ENCODE assay signal across 13 cellular contexts in the genomic region with DNA sequence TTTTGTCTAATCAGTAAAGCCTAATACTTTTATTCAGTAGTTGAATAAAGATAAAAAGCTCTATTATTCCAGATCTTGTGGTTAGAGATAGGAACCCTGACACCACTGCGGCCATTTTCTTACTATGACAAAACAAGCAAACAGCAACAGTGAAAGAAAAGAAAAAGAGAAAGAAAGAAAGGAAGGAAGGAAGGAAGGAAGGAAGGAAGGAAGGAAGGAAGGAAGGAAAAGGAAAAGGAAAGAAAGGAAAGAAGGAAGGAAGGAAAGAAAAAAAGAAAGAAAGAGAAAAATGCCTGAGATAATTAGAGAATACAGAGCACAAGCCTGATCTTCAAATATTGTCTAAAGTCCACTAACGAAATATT.
DNase-seq lines count a peak whose midpoint lies in the region; ATAC-seq and TF ChIP-seq lines count a peak whose summit lies in the region.
"Had no signal": no experiment of that assay in that cellular context is flagged by ENCODE, and none has a peak within 500 bp of the region (broad histone marks: within the 10 kb centered on the region; RNA-seq: fewer than 3 reads in every experiment).

No MANE protein-coding gene starts in this region.

- TF ChIP-seq EP300 in upper lobe of left lung (IDR thresholded peaks at IDR 0.05): no peak

- H3K4me3 Mint-ChIP-seq in activated CD8-positive, alpha-beta memory T cell treated with anti-CD3 and anti-CD28 coated beads, Interleukin-2, amount 10 ng/mL, durations not matched to agents 7 days and 5 days: peak overlapping the region; percentile 36
- H3K4me3 Mint-ChIP-seq in endothelial cell (ENCODE audit: unreplicated experiment): no peak overlapping the region

- no peak for ATAC-seq in activated CD8-positive, alpha-beta memory T cell treated with anti-CD3 and anti-CD28 coated beads, Interleukin-2, amount 10 ng/mL, durations not matched to agents 7 days and 5 days
- ATAC-seq in upper lobe of left lung (ENCODE audit: low FRiP score in 2 of 2): no peak
- ATAC-seq in HG03378 (IDR thresholded peaks at IDR 0.05; ENCODE audit: unreplicated experiment): no peak

- DNase-seq in activated CD8-positive, alpha-beta memory T cell treated with anti-CD3 and anti-CD28 coated beads, Interleukin-2, amount 10 ng/mL, durations not matched to agents 7 days and 5 days: no peak
- DNase-seq in activated CD8-positive, alpha-beta memory T cell treated with anti-CD3 and anti-CD28 coated beads for 24 hours: no peak
- DNase-seq in SK-N-MC (ENCODE audit: low read depth, low spot score) (no peak), fibroblast of lung (ENCODE audit: low read depth in 2 of 2) (peak in 1 of 2 donors; percentile 1), upper lobe of left lung (no peak), lower leg skin (ENCODE audit: low spot score in 2 of 2) (no peak), endothelial cell (ENCODE audit: low spot score) (no peak)
- DNase-seq: esophagus squamous epithelium, NCI-H1930, nucleus accumbens, substantia nigra had no signal

- no peaks in the 10 kb centered on the region for H3K36me3 ChIP-seq in SK-N-MC (ENCODE audit: insufficient read depth, low read length)
- no peaks in the 10 kb centered on the region for H3K36me3 ChIP-seq in fibroblast of lung (ENCODE audit: control insufficient read depth, insufficient read depth, low read length)
- H3K36me3 ChIP-seq in upper lobe of left lung: no peaks in the 10 kb centered on the region
- H3K36me3 ChIP-seq: esophagus squamous epithelium had no signal

- H3K36me3 Mint-ChIP-seq in activated CD8-positive, alpha-beta memory T cell treated with anti-CD3 and anti-CD28 coated beads, Interleukin-2, amount 10 ng/mL, durations not matched to agents 7 days and 5 days: no peaks in the 10 kb centered on the region
- no peaks in the 10 kb centered on the region for H3K36me3 Mint-ChIP-seq in endothelial cell (ENCODE audit: low read depth, unreplicated experiment)

- H3K27ac Mint-ChIP-seq in activated CD8-positive, alpha-beta memory T cell treated with anti-CD3 and anti-CD28 coated beads, Interleukin-2, amount 10 ng/mL, durations not matched to agents 7 days and 5 days: peak overlapping the region; percentile 83
- H3K27ac Mint-ChIP-seq in endothelial cell (ENCODE audit: unreplicated experiment): no peak overlapping the region

- H3K9ac ChIP-seq in SK-N-MC (ENCODE audit: insufficient read length): peak overlapping the region; percentile 64
- H3K9ac ChIP-seq in fibroblast of lung (ENCODE audit: insufficient read depth, low read length): no peak overlapping the region

- H3K4me3 ChIP-seq in SK-N-MC: peak overlapping the region; percentile 69
- no peak overlapping the region for H3K4me3 ChIP-seq in fibroblast of lung (replicated peaks in 1 of 4; ENCODE audit: control extremely low read depth in 1 of 4, insufficient read depth in 1 of 4, low read depth in 3 of 4, low read length in 4 of 4)
- H3K4me3 ChIP-seq in upper lobe of left lung: no peak overlapping the region
- no peak overlapping the region for H3K4me3 ChIP-seq in lower leg skin (ENCODE audit: low read depth, poor library complexity, severe bottlenecking)
- H3K4me3 ChIP-seq: A549, esophagus squamous epithelium had no signal

- no peaks in the 10 kb centered on the region for H3K9me3 ChIP-seq in SK-N-MC (ENCODE audit: low read depth, low read length)
- H3K9me3 ChIP-seq in fibroblast of lung (ENCODE audit: control insufficient read depth, insufficient read depth, low read depth, low read length): no peaks in the 10 kb centered on the region
- H3K9me3 ChIP-seq in upper lobe of left lung: no peaks in the 10 kb centered on the region
- H3K9me3 ChIP-seq: A549, esophagus squamous epithelium had no signal

- H3K79me2 ChIP-seq in fibroblast of lung (ENCODE audit: control insufficient read depth, insufficient read depth, low read length): no peaks in the 10 kb centered on the region

- H4K20me1 ChIP-seq in fibroblast of lung (ENCODE audit: control insufficient read depth, extremely low read depth, insufficient read depth, low read length): no peaks in the 10 kb centered on the region

- peaks cover 24% of the 10 kb centered on the region for H3K4me1 Mint-ChIP-seq in activated CD8-positive, alpha-beta memory T cell treated with anti-CD3 and anti-CD28 coated beads, Interleukin-2, amount 10 ng/mL, durations not matched to agents 7 days and 5 days
- H3K4me1 Mint-ChIP-seq in endothelial cell (ENCODE audit: unreplicated experiment): no peaks in the 10 kb centered on the region

- peaks cover 21% of the 10 kb centered on the region for H3K4me1 ChIP-seq in fibroblast of lung (ENCODE audit: control insufficient read depth, extremely low read depth, insufficient read depth, low read length)
- H3K4me1 ChIP-seq in upper lobe of left lung: peaks cover 4 to 8% (median 7%) of the 10 kb centered on the region in 4 donors
- H3K4me1 ChIP-seq: A549 had no signal

- H2AFZ ChIP-seq in fibroblast of lung (ENCODE audit: low read length): no peak overlapping the region

- intact Hi-C loops in lower leg skin (cut with DNase I; ENCODE audit: low total_unique reads): no loop called here

- no peaks in the 10 kb centered on the region for H3K27me3 Mint-ChIP-seq in activated CD8-positive, alpha-beta memory T cell treated with anti-CD3 and anti-CD28 coated beads, Interleukin-2, amount 10 ng/mL, durations not matched to agents 7 days and 5 days
- no peaks in the 10 kb centered on the region for H3K27me3 Mint-ChIP-seq in endothelial cell (ENCODE audit: unreplicated experiment)

- no peak overlapping the region for H3K4me2 ChIP-seq in fibroblast of lung (ENCODE audit: extremely low read depth, insufficient read depth, low read length)
- H3K4me2 ChIP-seq: A549 had no signal

- CTCF ChIA-PET in activated CD8-positive, alpha-beta memory T cell treated with anti-CD3 and anti-CD28 coated beads, Interleukin-2, amount 10 ng/mL, durations not matched to agents 7 days and 5 days (lab: Charles Lee): interaction anchor here (1.2 kb wide), 1 partner anchor 59 kb away, joined by 4 read pairs; no protein-coding TSS in a partner anchor

- TF ChIP-seq POLR2A in upper lobe of left lung (IDR thresholded peaks at IDR 0.05) (no peak), lower leg skin (IDR thresholded peaks at IDR 0.05) (no peak)

- WGBS in upper lobe of left lung, 2 donors: 88 to 94% methylated on average over 2 of the region's 2 CpGs
- WGBS in lower leg skin, 2 donors: 84 to 94% methylated on average over 2 of the region's 2 CpGs

- peak overlapping the region; percentile 99 for H3K27ac ChIP-seq in SK-N-MC
- H3K27ac ChIP-seq in fibroblast of lung (ENCODE audit: insufficient read depth, low read length): peak overlapping the region; percentile 88
- H3K27ac ChIP-seq in upper lobe of left lung: peak overlapping the region in 3 of 4 donors; percentile 23 to 52 (median 24)

- no peak for TF ChIP-seq CTCF in fibroblast of lung (conservative IDR thresholded peaks at IDR 0.05 in 1 of 2, IDR thresholded peaks at IDR 0.05 in 1 of 2; ENCODE audit: low read depth in 1 of 2, low read length in 2 of 2)
- TF ChIP-seq CTCF in upper lobe of left lung (IDR thresholded peaks at IDR 0.05): no peak
- TF ChIP-seq CTCF in lower leg skin (IDR thresholded peaks at IDR 0.05): no peak
- no peak for TF ChIP-seq CTCF in endothelial cell (IDR thresholded peaks at IDR 0.05; ENCODE audit: unreplicated experiment)

- no peaks in the 10 kb centered on the region for H3K9me3 Mint-ChIP-seq in activated CD8-positive, alpha-beta memory T cell treated with anti-CD3 and anti-CD28 coated beads, Interleukin-2, amount 10 ng/mL, durations not matched to agents 7 days and 5 days (ENCODE audit: low read depth)
- H3K9me3 Mint-ChIP-seq in endothelial cell (ENCODE audit: unreplicated experiment): no peaks in the 10 kb centered on the region

- H3K27me3 ChIP-seq in fibroblast of lung (ENCODE audit: control insufficient read depth, insufficient read depth, low read length) (no peaks in the 10 kb centered on the region), upper lobe of left lung (no peaks in the 10 kb centered on the region)
- H3K27me3 ChIP-seq: esophagus squamous epithelium had no signal

Comparison
In these comparisons a context has a peak if more than half of its experiments do, and no peak if none do; other contexts are left out.
1. H3K27ac ChIP-seq: peak in every context shown above with its lines; median percentile 99 in SK-N-MC; 88 in fibroblast of lung; 24 in upper lobe of left lung.